8 cellular contexts compared by ENCODE assay signal in genomic region chr4:109648266-109648996, GRCh38. TPM values are rescaled to one million over a fixed set of nuclear protein-coding genes. Genes with fewer than 3 reads are reported as not detected.
A peak's percentile ranks its signal among the peaks of the same experiment; 100 is the strongest.
DNase-seq lines count a peak whose midpoint lies in the region; ATAC-seq and TF ChIP-seq lines count a peak whose summit lies in the region.

No MANE protein-coding gene starts in this region.

- H3K27me3 ChIP-seq in SK-N-SH (ENCODE audit: insufficient read depth) = no peaks in the 10 kb centered on the region
- H3K27me3 ChIP-seq in PC-3 (ENCODE audit: low read length) = no peaks in the 10 kb centered on the region

- H3K9ac ChIP-seq in SK-N-SH (no peak overlapping the region), PC-3 (ENCODE audit: low read length) (no peak overlapping the region)

- ATAC-seq in SK-N-SH treated with all-trans-retinoic acid at 6 μM for 48 hours = no peak
- peak; percentile 52 for ATAC-seq in HG02642 (IDR thresholded peaks at IDR 0.05; ENCODE audit: poor library complexity, unreplicated experiment)
- ATAC-seq in PC-3 = no peak
- ATAC-seq in naive thymus-derived CD8-positive, alpha-beta T cell = peak; percentile 84 to 96
- no peak for ATAC-seq in left ventricle myocardium superior

- no TSS peak for BruUV-seq in PC-3 (replicated peaks; lab: Mats Ljungman, UMichigan)

- CTCF ChIA-PET in SK-N-SH (lab: Yijun Ruan, JAX) = no interaction called here
- CTCF ChIA-PET in PC-3 (lab: Charles Lee) = no interaction called here

- WGBS in SK-N-SH (ENCODE audit: low lambda C conversion rate) = 54% methylated on average over 5 of the region's 5 CpGs

- POLR2A ChIA-PET in SK-N-SH (lab: Yijun Ruan, JAX) = no interaction called here
- POLR2A ChIA-PET in PC-3 (lab: Charles Lee; ENCODE audit: unreplicated experiment) = no interaction called here
- POLR2A ChIA-PET in naive thymus-derived CD8-positive, alpha-beta T cell (lab: Charles Lee) = interaction anchor here (0.6 to 3.2 kb wide), 14 partner anchors 8 to 215 kb away, joined by 3 to 54 read pairs (median 3); partner anchors contain the start of genes CASP6 and MCUB

- peak overlapping the region in 6 of 10 donors; percentile 89 to 96 (median 92) for H3K27ac Mint-ChIP-seq in naive thymus-derived CD8-positive, alpha-beta T cell

- H4K20me1 ChIP-seq in SK-N-SH (ENCODE audit: insufficient read depth) = no peaks in the 10 kb centered on the region
- H4K20me1 ChIP-seq in PC-3 (ENCODE audit: low read length) = no peaks in the 10 kb centered on the region

- H3K79me2 ChIP-seq in SK-N-SH (ENCODE audit: insufficient read depth) = no peaks in the 10 kb centered on the region
- H3K79me2 ChIP-seq in PC-3 (ENCODE audit: low read length) = no peaks in the 10 kb centered on the region

- peak; percentile 11 for DNase-seq in SK-N-SH
- DNase-seq in PC-3 = peak; percentile 2
- peak in 8 of 10 donors; percentile 20 to 88 (median 68) for DNase-seq in naive thymus-derived CD8-positive, alpha-beta T cell
- DNase-seq in T1000 (lab: John Stamatoyannopoulos, UW) = no peak
- DNase-seq in left ventricle myocardium superior = no peak
- no peak for DNase-seq in C1 segment of cervical spinal cord (lab: John Stamatoyannopoulos, UW)

- intact Hi-C loops in PC-3 (cut with micrococcal nuclease) (no loop called here), left ventricle myocardium superior (cut with micrococcal nuclease) (no loop called here)

- no peaks in the 10 kb centered on the region; the same call in 1 of the 2 replicates for H3K9me3 ChIP-seq in SK-N-SH
- H3K9me3 ChIP-seq in PC-3 (ENCODE audit: low read length) = no peaks in the 10 kb centered on the region

- no peaks in the 10 kb centered on the region for H3K27me3 Mint-ChIP-seq in naive thymus-derived CD8-positive, alpha-beta T cell

- H3K4me1 ChIP-seq in SK-N-SH (ENCODE audit: control insufficient read depth in 1 of 2, insufficient read depth in 2 of 2, low read depth in 1 of 2, low read length in 1 of 2) (no peaks in the 10 kb centered on the region), PC-3 (ENCODE audit: insufficient read depth, low read length) (no peaks in the 10 kb centered on the region)

- H2AFZ ChIP-seq in SK-N-SH (ENCODE audit: low read depth) (no peak overlapping the region), PC-3 (ENCODE audit: low read length) (no peak overlapping the region)

- H3K9me3 Mint-ChIP-seq in naive thymus-derived CD8-positive, alpha-beta T cell = peaks cover 0 to 18% (median 10%) of the 10 kb centered on the region in 9 donors

- H3K36me3 ChIP-seq in SK-N-SH (replicated peaks in 1 of 2; ENCODE audit: control insufficient read depth in 1 of 2, insufficient read depth in 2 of 2, low read length in 1 of 2) = no peaks in the 10 kb centered on the region
- H3K36me3 ChIP-seq in PC-3 (ENCODE audit: low read depth, low read length) = no peaks in the 10 kb centered on the region

- peaks cover 8 to 18% (median 15%) of the 10 kb centered on the region in 3 donors for H3K36me3 Mint-ChIP-seq in naive thymus-derived CD8-positive, alpha-beta T cell

- peak overlapping the region in 9 of 10 donors; percentile 29 to 86 (median 75) for H3K4me3 Mint-ChIP-seq in naive thymus-derived CD8-positive, alpha-beta T cell

- TF ChIP-seq EP300 in SK-N-SH (IDR thresholded peaks at IDR 0.05; ENCODE audit: borderline replicate concordance in 1 of 2, low read depth in 1 of 2, low read length in 1 of 2) = no peak

- no peak for TF ChIP-seq CTCF in SK-N-SH (IDR thresholded peaks at IDR 0.05)
- TF ChIP-seq CTCF in PC-3 (conservative IDR thresholded peaks at IDR 0.05; ENCODE audit: low read depth, low read length) = no peak

- no peaks in the 10 kb centered on the region for H3K9me2 ChIP-seq in SK-N-SH
- no peaks in the 10 kb centered on the region for H3K9me2 ChIP-seq in PC-3 (replicated peaks; ENCODE audit: low read length)

- no peak for TF ChIP-seq RAD21 in SK-N-SH (IDR thresholded peaks at IDR 0.05; ENCODE audit: low read length)

- H3K4me1 Mint-ChIP-seq in naive thymus-derived CD8-positive, alpha-beta T cell = peaks cover 19 to 48% (median 43%) of the 10 kb centered on the region in 4 donors

- H3F3A ChIP-seq in SK-N-SH (replicated peaks; ENCODE audit: insufficient read depth) (no peaks in the 10 kb centered on the region), PC-3 (ENCODE audit: low read length, unreplicated experiment) (no peaks in the 10 kb centered on the region)

- H3K4me2 ChIP-seq in SK-N-SH (no peak overlapping the region), PC-3 (ENCODE audit: low read length) (no peak overlapping the region)

- H3K4me3 ChIP-seq in SK-N-SH (ENCODE audit: low read depth in 2 of 2, low read length in 1 of 2) = no peak overlapping the region
- no peak overlapping the region for H3K4me3 ChIP-seq in PC-3 (ENCODE audit: low read length)

- H3K27ac ChIP-seq in SK-N-SH (ENCODE audit: low read depth in 2 of 2, low read length in 1 of 2) = no peak overlapping the region
- no peak overlapping the region for H3K27ac ChIP-seq in PC-3 (ENCODE audit: low read length)

TF ChIP-seq in SK-N-SH, 30 proteins besides CTCF, POLR2A, EP300 and RAD21 (continues in another document):
- TF ChIP-seq TCF12 (IDR thresholded peaks at IDR 0.05) (no peak), MAX (IDR thresholded peaks at IDR 0.05; ENCODE audit: low read depth) (no peak), GATA2 (CRISPR knock-in tag; IDR thresholded peaks at IDR 0.05) (no peak), MEF2A (IDR thresholded peaks at IDR 0.05; ENCODE audit: borderline replicate concordance, low read depth) (no peak), USF2 (IDR thresholded peaks at IDR 0.05; ENCODE audit: borderline replicate concordance, low read depth, low read length) (no peak), RCOR1 (IDR thresholded peaks at IDR 0.05; ENCODE audit: low read length) (no peak), CHD2 (IDR thresholded peaks at IDR 0.05; ENCODE audit: low read length, partially characterized antibody) (no peak), FOXM1 (IDR thresholded peaks at IDR 0.05; ENCODE audit: low read depth) (no peak), PBX3 (IDR thresholded peaks at IDR 0.05) (no peak), EZH2phosphoT487 (IDR thresholded peaks at IDR 0.05; ENCODE audit: borderline replicate concordance, low read depth) (no peak)

TF ChIP-seq in SK-N-SH treated with all-trans-retinoic acid at 6 μM for 48 hours, 23 proteins besides CTCF, POLR2A, EP300 and RAD21 (continues in another document):
- TF ChIP-seq PATZ1 (CRISPR knock-in tag; IDR thresholded peaks at IDR 0.05; ENCODE audit: borderline replicate concordance) (no peak), ISL1 (CRISPR knock-in tag; IDR thresholded peaks at IDR 0.05) (no peak), ZFP3 (CRISPR knock-in tag; IDR thresholded peaks at IDR 0.05) (no peak), GLIS3 (CRISPR knock-in tag; IDR thresholded peaks at IDR 0.05) (no peak), OSR1 (CRISPR knock-in tag; IDR thresholded peaks at IDR 0.05) (no peak), CSRNP3 (CRISPR knock-in tag; IDR thresholded peaks at IDR 0.05) (no peak), CREB5 (CRISPR knock-in tag; IDR thresholded peaks at IDR 0.05; ENCODE audit: low read depth) (no peak), ZNF8 (CRISPR knock-in tag; IDR thresholded peaks at IDR 0.05) (no peak), ESRRG (CRISPR knock-in tag; IDR thresholded peaks at IDR 0.05) (no peak), BACH2 (CRISPR knock-in tag; IDR thresholded peaks at IDR 0.05; ENCODE audit: borderline replicate concordance) (no peak), ZNF70 (CRISPR knock-in tag; IDR thresholded peaks at IDR 0.05) (no peak), PPARA (CRISPR knock-in tag; IDR thresholded peaks at IDR 0.05; ENCODE audit: borderline replicate concordance) (no peak)

RNA-seq across cellular contexts. Expression of gene CASP6, which starts 54.8 kb away (rescaled TPM):
- 30.2 and 55.3 TPM in 2 replicates for polyA plus RNA-seq in SK-N-SH (2012; rRNA removed)
- 41.4 and 53.1 TPM in 2 replicates for polyA plus RNA-seq in SK-N-SH (2012; cell fraction: cytosol; rRNA removed)
- 17.4 and 33.9 TPM in 2 replicates for polyA plus RNA-seq in SK-N-SH (2012; cell fraction: nucleus; rRNA removed)
- total RNA-seq in PC-3 (2014; rRNA removed) (33.7 and 36.7 TPM in 2 replicates), left ventricle myocardium superior (7.1 TPM)
- total RNA-seq in naive thymus-derived CD8-positive, alpha-beta T cell = 10 to 100 TPM; 17.8 to 19.4 TPM
- 10 to 100 TPM; 57.2 to 87.7 (median 73.6) TPM for polyA plus RNA-seq in naive thymus-derived CD8-positive, alpha-beta T cell

Comparison
In these comparisons a context has a peak if more than half of its experiments do, and no peak if none do; other contexts are left out.
1. DNase-seq: peak in SK-N-SH (single experiment), PC-3 (single experiment) and naive thymus-derived CD8-positive, alpha-beta T cell (8 of 10); none in T1000 (single experiment), left ventricle myocardium superior (single experiment) and C1 segment of cervical spinal cord (0 of 14).
2. ATAC-seq: peak in HG02642 (single experiment) and naive thymus-derived CD8-positive, alpha-beta T cell (2 of 2); none in SK-N-SH treated with all-trans-retinoic acid at 6 μM for 48 hours (single experiment), PC-3 (single experiment) and left ventricle myocardium superior (single experiment).